ENCODE assay signal across 8 cellular contexts in genomic region chr7:80136276-80137045, GRCh38. TPM values are rescaled to one million over a fixed set of nuclear protein-coding genes. Genes with fewer than 3 reads are reported as not detected.
A peak's percentile ranks its signal among the peaks of the same experiment; 100 is the strongest.
DNase-seq lines count a peak whose midpoint lies in the region; ATAC-seq and TF ChIP-seq lines count a peak whose summit lies in the region.

No MANE protein-coding gene starts in this region.

- H3K36me3 ChIP-seq in H7 (replicated peaks; ENCODE audit: control insufficient read depth, insufficient read depth, low read length) (no peaks in the 10 kb centered on the region), smooth muscle cell (ENCODE audit: low read depth) (no peaks in the 10 kb centered on the region)

- in situ Hi-C loops in Caki2 (cut with HindIII; ENCODE audit: low pct_unique_long_range_greater_than_20kb, low sequenced_read_pairs): no loop called here

- peaks cover 10% of the 10 kb centered on the region for H3F3A ChIP-seq in smooth muscle cell (ENCODE audit: low read depth)

- no peak for TF ChIP-seq CTCF in smooth muscle cell (IDR thresholded peaks at IDR 0.05; ENCODE audit: borderline replicate concordance, insufficient read depth, poor library complexity, severe bottlenecking)

- peak overlapping the region; percentile 89 for H3K4me2 ChIP-seq in smooth muscle cell

- peak overlapping the region; percentile 76 for H3K27ac ChIP-seq in smooth muscle cell (ENCODE audit: low read depth)

- H3K27me3 ChIP-seq in H7 (ENCODE audit: control insufficient read depth, insufficient read depth, low read length): peaks cover 9% of the 10 kb centered on the region; the same call in 1 of the 2 replicates
- no peaks in the 10 kb centered on the region for H3K27me3 ChIP-seq in smooth muscle cell (ENCODE audit: low read depth)

- H3K79me2 ChIP-seq in smooth muscle cell (ENCODE audit: low read depth): peaks cover 65% of the 10 kb centered on the region

- H2AFZ ChIP-seq in smooth muscle cell (ENCODE audit: low read depth): peak overlapping the region; percentile 20

- H3K4me3 ChIP-seq in H7 (ENCODE audit: insufficient read depth, low read depth, low read length) (peak overlapping the region; percentile 83), smooth muscle cell (peak overlapping the region; percentile 98)

- DNase-seq in Caki2 (ENCODE audit: low read depth) (peak; percentile 27), H7 (no peak), SK-N-DZ (ENCODE audit: low spot score) (peak; percentile 22), glomerular visceral epithelial cell (ENCODE audit: extremely low spot score) (peak; percentile 18), smooth muscle cell (lab: John Stamatoyannopoulos, UW; ENCODE audit: unreplicated experiment) (no peak), GDM1 (lab: John Stamatoyannopoulos, UW) (no peak), NCI-H510A treated with DMSO at 0.1 percent for 48 hours (lab: John Stamatoyannopoulos, UW) (no peak)

- H3K4me1 ChIP-seq in smooth muscle cell (ENCODE audit: low read depth): peaks cover 27% of the 10 kb centered on the region

- no peak for ATAC-seq in HG03520 (IDR thresholded peaks at IDR 0.05; ENCODE audit: unreplicated experiment)

- peaks cover 54% of the 10 kb centered on the region for H4K20me1 ChIP-seq in smooth muscle cell (ENCODE audit: low read depth)

- H3K9me3 ChIP-seq in smooth muscle cell (replicated peaks; ENCODE audit: low read depth): no peaks in the 10 kb centered on the region

- 20% methylated on average over 4 of the region's 4 CpGs for WGBS in smooth muscle cell (ENCODE audit: low lambda C conversion rate)

- peak overlapping the region; percentile 93 for H3K9ac ChIP-seq in smooth muscle cell (ENCODE audit: low read depth)

RNA-seq across cellular contexts. Expression of gene GNAI1, which starts 1.8 kb away (rescaled TPM):
- total RNA-seq in Caki2 (2014; rRNA removed; shearing (Covaris generic); ENCODE audit: low replicate concordance): 43.1 and 54.4 TPM in 2 replicates
- total RNA-seq in H7 (2014; rRNA removed; shearing (Covaris generic)): 19.4 and 35.3 TPM in 2 replicates
- polyA plus RNA-seq in SK-N-DZ (2014; cell fraction: cytosol; rRNA removed): 52.9 and 59.3 TPM in 2 replicates
- polyA plus RNA-seq in SK-N-DZ (2014; cell fraction: nucleus; rRNA removed): 17.6 and 20.7 TPM in 2 replicates
- total RNA-seq in smooth muscle cell: 204 and 226 TPM in 2 replicates
- polyA plus RNA-seq in smooth muscle cell: 183 and 223 TPM in 2 replicates

Comparison
In these comparisons a context has a peak if more than half of its experiments do, and no peak if none do; other contexts are left out.
1. DNase-seq: peak in Caki2 (single experiment), SK-N-DZ (single experiment) and glomerular visceral epithelial cell (single experiment); none in H7 (single experiment), smooth muscle cell (single experiment), GDM1 (single experiment) and NCI-H510A treated with DMSO at 0.1 percent for 48 hours (single experiment).